ENCODE assay signal across 8 cellular contexts in the genomic region with DNA sequence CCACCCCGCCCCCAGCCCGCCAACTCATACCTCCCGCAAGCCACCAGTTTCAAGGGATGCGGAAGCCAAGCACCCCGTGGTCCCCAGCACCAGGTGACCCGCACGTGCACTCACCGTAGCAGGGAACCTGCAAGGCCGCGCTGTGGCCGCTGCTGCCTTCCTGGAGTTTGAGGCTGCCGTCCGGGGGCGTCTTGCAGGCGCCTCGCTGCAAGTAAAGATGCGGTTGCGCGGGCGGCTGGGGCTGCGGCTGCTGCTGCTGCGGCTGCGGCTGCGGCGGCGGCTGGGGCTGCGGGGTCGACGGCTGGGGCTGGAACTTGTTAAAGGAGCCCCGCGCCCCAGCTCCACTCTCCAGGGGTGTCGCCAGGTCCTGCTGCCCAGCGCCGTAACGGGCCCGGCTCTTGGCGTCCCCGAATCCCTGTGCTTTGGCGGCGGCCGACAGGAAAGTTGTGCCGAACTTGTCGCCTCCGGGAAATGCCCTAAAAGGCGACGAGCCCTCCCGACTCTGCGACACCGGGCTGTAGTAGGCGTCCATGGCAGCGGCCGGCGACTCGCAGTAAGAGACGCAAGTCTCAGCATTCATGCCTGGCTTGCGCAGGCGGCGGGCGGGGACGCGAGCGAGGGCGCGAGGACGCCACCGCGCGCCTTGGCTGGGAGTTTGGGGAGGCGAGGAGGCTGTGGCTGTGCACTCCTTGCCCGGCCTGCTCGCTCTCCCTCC. TPM values are rescaled to one million over a fixed set of nuclear protein-coding genes. Genes with fewer than 3 reads are reported as not detected.
DNase-seq lines count a peak whose midpoint lies in the region; ATAC-seq and TF ChIP-seq lines count a peak whose summit lies in the region.

A gene (minus strand): TSS at position 657 of the 715 bp plus-strand sequence. CDS start 77 bp downstream, at position 580.

- no peaks in the 10 kb centered on the region for H4K20me1 ChIP-seq in H9 (ENCODE audit: control insufficient read depth, insufficient read depth, insufficient read length)

- ATAC-seq in activated CD8-positive, alpha-beta T cell treated with anti-CD3 and anti-CD28 coated beads, Interleukin-2, amount 10 ng/mL, durations not matched to agents 7 days and 5 days, result no peak
- peak; percentile 25 for ATAC-seq in stimulated activated effector memory CD8-positive, alpha-beta T cell treated with anti-CD3 and anti-CD28 coated beads, Interleukin-12 subunit alpha, Interleukin-12 subunit beta, amount 100 ng/mL, for 72 hours
- ATAC-seq in GM21528 (IDR thresholded peaks at IDR 0.05; ENCODE audit: low FRiP score, unreplicated experiment) (no peak), HG02588 (IDR thresholded peaks at IDR 0.05; ENCODE audit: unreplicated experiment) (no peak)

- H2AFZ ChIP-seq in H9 (ENCODE audit: low read length), result no peak within 1 kb of the TSS

- H3K4me3 Mint-ChIP-seq in H9, result peak within 1 kb of the TSS; percentile 47 to 77
- peak within 1 kb of the TSS; percentile 36 for H3K4me3 Mint-ChIP-seq in activated CD8-positive, alpha-beta T cell treated with anti-CD3 and anti-CD28 coated beads, Interleukin-2, amount 10 ng/mL, durations not matched to agents 7 days and 5 days
- peak within 1 kb of the TSS; percentile 27 for H3K4me3 Mint-ChIP-seq in stimulated activated effector memory CD8-positive, alpha-beta T cell treated with anti-CD3 and anti-CD28 coated beads, Interleukin-12 subunit alpha, Interleukin-12 subunit beta, amount 100 ng/mL, for 72 hours

- H3K4me2 ChIP-seq in H9 (ENCODE audit: insufficient read depth, insufficient read length, low read length), result peak within 1 kb of the TSS; percentile 36

- H3K4me3 ChIP-seq in A673 (ENCODE audit: low read depth, low read length, poor library complexity, severe bottlenecking), result peak within 1 kb of the TSS; percentile 78
- H3K4me3 ChIP-seq in BE2C (ENCODE audit: low read depth, low read length), result no peak within 1 kb of the TSS

- no peak within 1 kb of the TSS for H2AK5ac ChIP-seq in H9 (ENCODE audit: insufficient read length, low read length)

- BruUV-seq in A673 (replicated peaks; lab: Mats Ljungman, UMichigan), result TSS peak; percentile 17

- POLR2A ChIA-PET in A673 (lab: Charles Lee; ENCODE audit: low non-redundant PET), result interaction anchor here (0.7 kb wide), 1 partner anchor 9 kb away, joined by 3 read pairs; no protein-coding TSS in a partner anchor
- POLR2A ChIA-PET in activated CD8-positive, alpha-beta T cell treated with anti-CD3 and anti-CD28 coated beads, Interleukin-2, amount 10 ng/mL, durations not matched to agents 7 days and 5 days (lab: Charles Lee), result no interaction called here

- CTCF ChIA-PET in A673 (lab: Charles Lee), result interaction anchor here (0.6 kb wide), 1 partner anchor 178 kb away, joined by 14 read pairs; no protein-coding TSS in a partner anchor
- CTCF ChIA-PET in activated CD8-positive, alpha-beta T cell treated with anti-CD3 and anti-CD28 coated beads, Interleukin-2, amount 10 ng/mL, durations not matched to agents 7 days and 5 days (lab: Charles Lee), result no interaction called here

- H2BK20ac ChIP-seq in H9 (ENCODE audit: low read depth, low read length, poor library complexity, severe bottlenecking), result no peak within 1 kb of the TSS

- H2BK5ac ChIP-seq in H9 (ENCODE audit: insufficient read length, low read length), result no peak within 1 kb of the TSS

- H3K23ac ChIP-seq in H9 (ENCODE audit: insufficient read length, low read depth, low read length), result no peak within 1 kb of the TSS

- H3K27ac ChIP-seq in A673 (ENCODE audit: low read depth, low read length, poor library complexity, severe bottlenecking) (peak within 1 kb of the TSS; percentile 92), H9 (ENCODE audit: insufficient read length, low read depth, low read length) (no peak within 1 kb of the TSS)

- H3K14ac ChIP-seq in H9 (ENCODE audit: insufficient read depth, low read length), result no peak within 1 kb of the TSS

- H3K27me3 ChIP-seq in A673 (replicated peaks; ENCODE audit: insufficient read depth, low read depth, low read length, poor library complexity) (no peaks in the 10 kb centered on the region), H9 (ENCODE audit: insufficient read depth, low read length) (peaks cover 96% of the 10 kb centered on the region), BE2C (peaks cover 95% of the 10 kb centered on the region)

- no peak within 1 kb of the TSS for H3K9ac ChIP-seq in H9 (ENCODE audit: extremely low read depth, insufficient read length, low read length)

- H4K5ac ChIP-seq in H9 (ENCODE audit: insufficient read length, low read depth, low read length), result no peak within 1 kb of the TSS

- no peak within 1 kb of the TSS for H4K91ac ChIP-seq in H9 (ENCODE audit: insufficient read length, low read depth, low read length)

- H2BK12ac ChIP-seq in H9 (ENCODE audit: insufficient read length, low read depth, low read length), result no peak within 1 kb of the TSS

- H3K9me3 ChIP-seq in A673 (ENCODE audit: low read depth, low read length, poor library complexity, severe bottlenecking) (no peaks in the 10 kb centered on the region), H9 (ENCODE audit: control insufficient read depth, low read depth, low read length) (no peaks in the 10 kb centered on the region), BE2C (no peaks in the 10 kb centered on the region)

- no peak within 1 kb of the TSS for H3K56ac ChIP-seq in H9 (ENCODE audit: insufficient read length, low read depth, low read length)

- H3K36me3 ChIP-seq in A673 (ENCODE audit: insufficient read depth, low read length, poor library complexity, severe bottlenecking) (peaks cover 23% of the 10 kb centered on the region), BE2C (no peaks in the 10 kb centered on the region)

- H3K23me2 ChIP-seq in H9 (ENCODE audit: insufficient read length, low read depth, low read length, poor library complexity, severe bottlenecking), result peaks cover 9% of the 10 kb centered on the region

- peaks cover 0 to 17% of the 10 kb centered on the region in 2 experiments; a peak in 3 of 5 replicates for H3K9me3 Mint-ChIP-seq in H9
- no peaks in the 10 kb centered on the region for H3K9me3 Mint-ChIP-seq in activated CD8-positive, alpha-beta T cell treated with anti-CD3 and anti-CD28 coated beads, Interleukin-2, amount 10 ng/mL, durations not matched to agents 7 days and 5 days (ENCODE audit: insufficient read depth)
- no peaks in the 10 kb centered on the region for H3K9me3 Mint-ChIP-seq in stimulated activated effector memory CD8-positive, alpha-beta T cell treated with anti-CD3 and anti-CD28 coated beads, Interleukin-12 subunit alpha, Interleukin-12 subunit beta, amount 100 ng/mL, for 72 hours

- H3K18ac ChIP-seq in H9 (ENCODE audit: insufficient read length, low read depth, low read length), result no peak within 1 kb of the TSS

- H3K79me1 ChIP-seq in H9 (ENCODE audit: insufficient read depth, low read depth, low read length, poor library complexity, severe bottlenecking), result no peaks in the 10 kb centered on the region

- H3K4me1 ChIP-seq in A673 (ENCODE audit: insufficient read depth, low read length, poor library complexity, severe bottlenecking) (peaks cover 35% of the 10 kb centered on the region), H9 (ENCODE audit: insufficient read depth, low read length) (no peaks in the 10 kb centered on the region; the same call in 1 of the 2 replicates), BE2C (no peaks in the 10 kb centered on the region)

- no peaks in the 10 kb centered on the region for H3K79me2 ChIP-seq in H9 (ENCODE audit: insufficient read depth, low read length)

- H3K4me1 Mint-ChIP-seq in H9, result peaks cover 30 to 64% of the 10 kb centered on the region in 2 experiments
- H3K4me1 Mint-ChIP-seq in activated CD8-positive, alpha-beta T cell treated with anti-CD3 and anti-CD28 coated beads, Interleukin-2, amount 10 ng/mL, durations not matched to agents 7 days and 5 days (ENCODE audit: low read depth), result peaks cover 24% of the 10 kb centered on the region
- peaks cover 23% of the 10 kb centered on the region for H3K4me1 Mint-ChIP-seq in stimulated activated effector memory CD8-positive, alpha-beta T cell treated with anti-CD3 and anti-CD28 coated beads, Interleukin-12 subunit alpha, Interleukin-12 subunit beta, amount 100 ng/mL, for 72 hours

- H3K27ac Mint-ChIP-seq in H9, result no peak within 1 kb of the TSS
- H3K27ac Mint-ChIP-seq in activated CD8-positive, alpha-beta T cell treated with anti-CD3 and anti-CD28 coated beads, Interleukin-2, amount 10 ng/mL, durations not matched to agents 7 days and 5 days, result peak within 1 kb of the TSS; percentile 77
- no peak within 1 kb of the TSS for H3K27ac Mint-ChIP-seq in stimulated activated effector memory CD8-positive, alpha-beta T cell treated with anti-CD3 and anti-CD28 coated beads, Interleukin-12 subunit alpha, Interleukin-12 subunit beta, amount 100 ng/mL, for 72 hours

- peak; percentile 98 for DNase-seq in A673 (ENCODE audit: low spot score)
- DNase-seq in H9, result peak; percentile 83
- DNase-seq in activated CD8-positive, alpha-beta T cell treated with anti-CD3 and anti-CD28 coated beads, Interleukin-2, amount 10 ng/mL, durations not matched to agents 7 days and 5 days, result no peak
- DNase-seq in hepatic stellate cell (ENCODE audit: low spot score), result peak; percentile 50
- DNase-seq in stimulated activated effector memory CD8-positive, alpha-beta T cell treated with anti-CD3 and anti-CD28 coated beads, Interleukin-12 subunit alpha, Interleukin-12 subunit beta, amount 100 ng/mL, for 72 hours (ENCODE audit: low spot score in 2 of 2), result peak in 1 of 2 donors; percentile 10
- DNase-seq in BE2C, result no peak

- H3T11ph ChIP-seq in H9 (ENCODE audit: low read length), result no peak within 1 kb of the TSS

- no peak within 1 kb of the TSS for H2BK15ac ChIP-seq in H9 (ENCODE audit: low read depth, low read length)

- H3K36me3 Mint-ChIP-seq in H9 (ENCODE audit: insufficient read depth in 1 of 3, low read depth in 3 of 3), result no peaks in the 10 kb centered on the region; a peak in 3 of 7 replicates
- no peaks in the 10 kb centered on the region for H3K36me3 Mint-ChIP-seq in activated CD8-positive, alpha-beta T cell treated with anti-CD3 and anti-CD28 coated beads, Interleukin-2, amount 10 ng/mL, durations not matched to agents 7 days and 5 days (ENCODE audit: low read depth)
- H3K36me3 Mint-ChIP-seq in stimulated activated effector memory CD8-positive, alpha-beta T cell treated with anti-CD3 and anti-CD28 coated beads, Interleukin-12 subunit alpha, Interleukin-12 subunit beta, amount 100 ng/mL, for 72 hours, result peaks cover 7% of the 10 kb centered on the region

- peaks cover 100% of the 10 kb centered on the region for H3K27me3 Mint-ChIP-seq in H9 (ENCODE audit: low read depth)
- H3K27me3 Mint-ChIP-seq in activated CD8-positive, alpha-beta T cell treated with anti-CD3 and anti-CD28 coated beads, Interleukin-2, amount 10 ng/mL, durations not matched to agents 7 days and 5 days (ENCODE audit: low read depth), result peaks cover 87% of the 10 kb centered on the region

- H2BK120ac ChIP-seq in H9 (ENCODE audit: low read depth, low read length, poor library complexity, severe bottlenecking), result no peak within 1 kb of the TSS

- no CpG with 5 or more reads among the region's 71 CpGs for WGBS in H9 (ENCODE audit: extremely low coverage, insufficient read length, low lambda C conversion rate)

- TF ChIP-seq CTCF in A673 (conservative IDR thresholded peaks at IDR 0.05; ENCODE audit: low read depth, low read length) (peak; percentile 40), H9 (conservative IDR thresholded peaks at IDR 0.05) (no peak), BE2C (IDR thresholded peaks at IDR 0.05; ENCODE audit: low read depth, low read length) (no peak)

- intact Hi-C loops in A673 (cut with micrococcal nuclease; ENCODE audit: unreplicated experiment), result loop anchor here (1.0 to 5.0 kb wide), 2 partner anchors 117 to 176 kb away; no protein-coding TSS in a partner anchor

- no peak within 1 kb of the TSS for H3K4ac ChIP-seq in H9 (ENCODE audit: low read depth, low read length)

- H4K8ac ChIP-seq in H9 (replicated peaks; ENCODE audit: insufficient read length, low read depth, low read length), result no peak within 1 kb of the TSS

RNA-seq across cellular contexts. Expression of the gene that starts here (rescaled TPM):
- total RNA-seq in A673 (2021), result 135 TPM in 2 replicates
- total RNA-seq in H9 (2021), result not detected in 2 replicates
- not detected for total RNA-seq in activated CD8-positive, alpha-beta T cell treated with anti-CD3 and anti-CD28 coated beads, Interleukin-2, amount 10 ng/mL, durations not matched to agents 7 days and 5 days
- 0.08 TPM for polyA plus RNA-seq in BE2C (2012; ENCODE audit: insufficient read depth, insufficient read length, low read depth)

Comparison
In these comparisons a context has a peak if more than half of its experiments do, and no peak if none do; other contexts are left out.
1. RNA of the gene that starts here (total RNA-seq): 135 TPM in A673; not detected in H9 and not detected in activated CD8-positive, alpha-beta T cell treated with anti-CD3 and anti-CD28 coated beads, Interleukin-2, amount 10 ng/mL, durations not matched to agents 7 days and 5 days; every median in the first group is over 100 times any median in the second.
2. Peak in DNase-seq and H3K4me2 ChIP-seq in H9; RNA of the gene not detected or under 1 TPM.
3. DNase-seq: peak in A673 (single experiment) and hepatic stellate cell (single experiment); none in activated CD8-positive, alpha-beta T cell treated with anti-CD3 and anti-CD28 coated beads, Interleukin-2, amount 10 ng/mL, durations not matched to agents 7 days and 5 days (single experiment) and BE2C (single experiment).
4. Peak in every context shown above with its lines, with median percentiles within 50 percentile points of each other: H3K4me3 Mint-ChIP-seq.